ENCODE assay signal across 2 cellular contexts in the genomic region with DNA sequence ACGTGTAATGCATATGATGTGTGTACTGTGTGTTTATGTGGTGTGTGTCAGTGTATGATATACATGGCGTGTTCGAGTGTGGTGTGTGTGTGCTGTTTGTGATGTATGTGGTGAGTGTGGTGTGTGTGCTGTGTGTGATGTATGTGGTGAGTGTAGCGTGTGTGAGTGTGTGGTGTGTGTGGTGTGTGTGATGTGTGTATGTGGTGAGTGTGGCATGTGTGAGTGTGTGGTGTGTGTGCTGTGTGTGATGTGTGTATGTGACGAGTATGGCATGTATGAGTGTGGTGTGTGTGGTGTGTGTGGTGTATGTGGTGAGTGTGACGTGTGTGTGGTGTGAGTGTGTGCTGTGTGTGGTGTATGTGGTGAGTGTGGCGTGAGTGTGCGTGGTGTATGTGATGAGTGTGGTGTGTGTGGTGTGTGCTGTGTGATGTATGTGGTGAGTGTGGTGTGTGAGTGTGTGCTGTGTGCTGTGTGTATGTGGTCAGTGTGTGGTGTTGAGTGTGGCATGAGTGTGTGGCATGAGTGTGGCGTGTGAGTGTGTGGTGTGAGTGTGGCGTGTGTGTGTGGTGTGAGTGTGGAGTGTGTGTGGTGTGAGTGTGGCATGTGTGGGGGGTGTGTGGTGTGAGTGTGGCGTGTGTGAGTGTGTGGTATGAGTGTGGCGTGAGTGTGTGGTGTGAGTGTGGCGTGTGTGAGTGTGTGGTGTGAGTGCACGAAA.
TF ChIP-seq lines count a peak whose summit lies in the region.

No MANE protein-coding gene starts in this region.

TF ChIP-seq in HepG2, 621 proteins besides CTCF, POLR2A, EP300 and RAD21:
- TF ChIP-seq HOXA3 (CRISPR knock-in tag; IDR thresholded peaks at IDR 0.05): no peak
- 0 out of 2 replicates have a peak, but pooled peaks have one; percentile 63 for TF ChIP-seq HNRNPL (IDR thresholded peaks at IDR 0.05; ENCODE audit: low read depth, low read length)
- TF ChIP-seq, protein P1, sequence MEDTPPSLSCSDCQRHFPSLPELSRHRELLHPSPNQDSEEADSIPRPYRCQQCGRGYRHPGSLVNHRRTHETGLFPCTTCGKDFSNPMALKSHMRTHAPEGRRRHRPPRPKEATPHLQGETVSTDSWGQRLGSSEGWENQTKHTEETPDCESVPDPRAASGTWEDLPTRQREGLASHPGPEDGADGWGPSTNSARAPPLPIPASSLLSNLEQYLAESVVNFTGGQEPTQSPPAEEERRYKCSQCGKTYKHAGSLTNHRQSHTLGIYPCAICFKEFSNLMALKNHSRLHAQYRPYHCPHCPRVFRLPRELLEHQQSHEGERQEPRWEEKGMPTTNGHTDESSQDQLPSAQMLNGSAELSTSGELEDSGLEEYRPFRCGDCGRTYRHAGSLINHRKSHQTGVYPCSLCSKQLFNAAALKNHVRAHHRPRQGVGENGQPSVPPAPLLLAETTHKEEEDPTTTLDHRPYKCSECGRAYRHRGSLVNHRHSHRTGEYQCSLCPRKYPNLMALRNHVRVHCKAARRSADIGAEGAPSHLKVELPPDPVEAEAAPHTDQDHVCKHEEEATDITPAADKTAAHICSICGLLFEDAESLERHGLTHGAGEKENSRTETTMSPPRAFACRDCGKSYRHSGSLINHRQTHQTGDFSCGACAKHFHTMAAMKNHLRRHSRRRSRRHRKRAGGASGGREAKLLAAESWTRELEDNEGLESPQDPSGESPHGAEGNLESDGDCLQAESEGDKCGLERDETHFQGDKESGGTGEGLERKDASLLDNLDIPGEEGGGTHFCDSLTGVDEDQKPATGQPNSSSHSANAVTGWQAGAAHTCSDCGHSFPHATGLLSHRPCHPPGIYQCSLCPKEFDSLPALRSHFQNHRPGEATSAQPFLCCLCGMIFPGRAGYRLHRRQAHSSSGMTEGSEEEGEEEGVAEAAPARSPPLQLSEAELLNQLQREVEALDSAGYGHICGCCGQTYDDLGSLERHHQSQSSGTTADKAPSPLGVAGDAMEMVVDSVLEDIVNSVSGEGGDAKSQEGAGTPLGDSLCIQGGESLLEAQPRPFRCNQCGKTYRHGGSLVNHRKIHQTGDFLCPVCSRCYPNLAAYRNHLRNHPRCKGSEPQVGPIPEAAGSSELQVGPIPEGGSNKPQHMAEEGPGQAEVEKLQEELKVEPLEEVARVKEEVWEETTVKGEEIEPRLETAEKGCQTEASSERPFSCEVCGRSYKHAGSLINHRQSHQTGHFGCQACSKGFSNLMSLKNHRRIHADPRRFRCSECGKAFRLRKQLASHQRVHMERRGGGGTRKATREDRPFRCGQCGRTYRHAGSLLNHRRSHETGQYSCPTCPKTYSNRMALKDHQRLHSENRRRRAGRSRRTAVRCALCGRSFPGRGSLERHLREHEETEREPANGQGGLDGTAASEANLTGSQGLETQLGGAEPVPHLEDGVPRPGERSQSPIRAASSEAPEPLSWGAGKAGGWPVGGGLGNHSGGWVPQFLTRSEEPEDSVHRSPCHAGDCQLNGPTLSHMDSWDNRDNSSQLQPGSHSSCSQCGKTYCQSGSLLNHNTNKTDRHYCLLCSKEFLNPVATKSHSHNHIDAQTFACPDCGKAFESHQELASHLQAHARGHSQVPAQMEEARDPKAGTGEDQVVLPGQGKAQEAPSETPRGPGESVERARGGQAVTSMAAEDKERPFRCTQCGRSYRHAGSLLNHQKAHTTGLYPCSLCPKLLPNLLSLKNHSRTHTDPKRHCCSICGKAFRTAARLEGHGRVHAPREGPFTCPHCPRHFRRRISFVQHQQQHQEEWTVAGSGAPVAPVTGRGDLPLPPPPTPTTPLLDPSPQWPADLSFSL (CRISPR knock-in tag; IDR thresholded peaks at IDR 0.05): peak; percentile 86

TF ChIP-seq in K562, 482 proteins besides CTCF, POLR2A, EP300 and RAD21:
- TF ChIP-seq, protein P2, sequence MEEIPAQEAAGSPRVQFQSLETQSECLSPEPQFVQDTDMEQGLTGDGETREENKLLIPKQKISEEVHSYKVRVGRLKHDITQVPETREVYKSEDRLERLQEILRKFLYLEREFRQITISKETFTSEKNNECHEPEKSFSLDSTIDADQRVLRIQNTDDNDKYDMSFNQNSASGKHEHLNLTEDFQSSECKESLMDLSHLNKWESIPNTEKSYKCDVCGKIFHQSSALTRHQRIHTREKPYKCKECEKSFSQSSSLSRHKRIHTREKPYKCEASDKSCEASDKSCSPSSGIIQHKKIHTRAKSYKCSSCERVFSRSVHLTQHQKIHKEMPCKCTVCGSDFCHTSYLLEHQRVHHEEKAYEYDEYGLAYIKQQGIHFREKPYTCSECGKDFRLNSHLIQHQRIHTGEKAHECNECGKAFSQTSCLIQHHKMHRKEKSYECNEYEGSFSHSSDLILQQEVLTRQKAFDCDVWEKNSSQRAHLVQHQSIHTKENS (CRISPR knock-in tag; IDR thresholded peaks at IDR 0.05): no peak
- no peak for TF ChIP-seq SMARCA5 (IDR thresholded peaks at IDR 0.05)
- TF ChIP-seq BRD4 (IDR thresholded peaks at IDR 0.05): no peak
- TF ChIP-seq, protein P3, sequence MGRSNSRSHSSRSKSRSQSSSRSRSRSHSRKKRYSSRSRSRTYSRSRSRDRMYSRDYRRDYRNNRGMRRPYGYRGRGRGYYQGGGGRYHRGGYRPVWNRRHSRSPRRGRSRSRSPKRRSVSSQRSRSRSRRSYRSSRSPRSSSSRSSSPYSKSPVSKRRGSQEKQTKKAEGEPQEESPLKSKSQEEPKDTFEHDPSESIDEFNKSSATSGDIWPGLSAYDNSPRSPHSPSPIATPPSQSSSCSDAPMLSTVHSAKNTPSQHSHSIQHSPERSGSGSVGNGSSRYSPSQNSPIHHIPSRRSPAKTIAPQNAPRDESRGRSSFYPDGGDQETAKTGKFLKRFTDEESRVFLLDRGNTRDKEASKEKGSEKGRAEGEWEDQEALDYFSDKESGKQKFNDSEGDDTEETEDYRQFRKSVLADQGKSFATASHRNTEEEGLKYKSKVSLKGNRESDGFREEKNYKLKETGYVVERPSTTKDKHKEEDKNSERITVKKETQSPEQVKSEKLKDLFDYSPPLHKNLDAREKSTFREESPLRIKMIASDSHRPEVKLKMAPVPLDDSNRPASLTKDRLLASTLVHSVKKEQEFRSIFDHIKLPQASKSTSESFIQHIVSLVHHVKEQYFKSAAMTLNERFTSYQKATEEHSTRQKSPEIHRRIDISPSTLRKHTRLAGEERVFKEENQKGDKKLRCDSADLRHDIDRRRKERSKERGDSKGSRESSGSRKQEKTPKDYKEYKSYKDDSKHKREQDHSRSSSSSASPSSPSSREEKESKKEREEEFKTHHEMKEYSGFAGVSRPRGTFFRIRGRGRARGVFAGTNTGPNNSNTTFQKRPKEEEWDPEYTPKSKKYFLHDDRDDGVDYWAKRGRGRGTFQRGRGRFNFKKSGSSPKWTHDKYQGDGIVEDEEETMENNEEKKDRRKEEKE (IDR thresholded peaks at IDR 0.05; ENCODE audit: borderline replicate concordance in 1 of 2, control insufficient read depth in 1 of 2, low read depth in 2 of 2, low read length in 1 of 2): no peak
- TF ChIP-seq SIRT6 (IDR thresholded peaks at IDR 0.05; ENCODE audit: low read depth, low read length): no peak
- no peak for TF ChIP-seq KLF1 (tag; IDR thresholded peaks at IDR 0.05)
